Comparison of ENCODE assay signal across 18 cellular contexts in the genomic region with DNA sequence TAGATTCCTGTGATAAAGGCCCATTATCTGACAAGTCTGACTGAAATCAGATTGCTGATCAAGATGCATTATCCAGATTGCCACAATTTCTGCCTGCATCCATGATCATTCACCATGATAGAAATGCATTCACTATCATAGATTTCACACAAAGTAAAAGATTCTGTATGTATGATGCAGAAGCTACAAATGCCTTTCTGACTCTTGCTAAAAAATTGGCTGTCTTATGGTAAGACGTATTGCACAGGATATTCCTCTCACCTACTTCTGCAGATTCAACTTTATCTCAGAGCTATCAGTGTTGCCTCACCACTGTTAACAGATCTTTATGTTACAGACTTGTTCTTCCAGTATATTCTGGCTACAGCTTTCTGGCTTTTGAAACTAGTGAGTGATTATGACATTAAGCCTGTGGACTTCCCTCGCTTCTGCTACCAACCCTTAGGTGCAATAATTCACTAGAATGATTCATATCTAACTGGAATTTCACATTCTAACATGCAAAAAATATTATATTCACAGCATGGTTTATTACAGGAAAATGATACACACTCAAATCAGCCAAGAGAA.
"Had no signal": no experiment of that assay in that cellular context is flagged by ENCODE, and none has a peak within 500 bp of the region (broad histone marks: within the 10 kb centered on the region; RNA-seq: fewer than 3 reads in every experiment).

No MANE protein-coding gene starts in this region.

- H3K4me1 ChIP-seq: left lung, upper lobe of left lung had no signal

- H3K9me3 Mint-ChIP-seq: activated naive CD4-positive, alpha-beta T cell treated with anti-CD3 and anti-CD28 coated beads, Interleukin-2, amount 50 U/mL, for 24 hours had no signal

- H3K9me3 ChIP-seq: left lung had no signal

- H3K4me3 ChIP-seq: left lung, skin epidermis, upper lobe of left lung had no signal

- H3K4me1 Mint-ChIP-seq: activated CD4-positive, alpha-beta memory T cell treated with anti-CD3 and anti-CD28 coated beads, Interleukin-2, amount 10 ng/mL, durations not matched to agents 7 days and 5 days; activated naive CD4-positive, alpha-beta T cell treated with anti-CD3 and anti-CD28 coated beads, Interleukin-2, amount 50 U/mL, for 24 hours; natural killer cell; T-helper 17 cell had no signal

- H3K36me3 ChIP-seq: left lung, upper lobe of left lung had no signal

- H3K36me3 Mint-ChIP-seq: activated naive CD4-positive, alpha-beta T cell treated with anti-CD3 and anti-CD28 coated beads, Interleukin-2, amount 50 U/mL, for 24 hours; brain; natural killer cell had no signal

- H3K27me3 ChIP-seq: left lung, upper lobe of left lung had no signal

- DNase-seq: activated CD4-positive, alpha-beta memory T cell treated with anti-CD3 and anti-CD28 coated beads, Interleukin-2, amount 10 ng/mL, durations not matched to agents 7 days and 5 days; activated CD4-positive, alpha-beta T cell treated with anti-CD3 and anti-CD28 coated beads for 4 hours; activated effector memory CD4-positive, alpha-beta T cell treated with anti-CD3 and anti-CD28 coated beads, Interleukin-2, amount 50 U/mL, for 16 hours; activated T-cell treated with anti-CD3 and anti-CD28 coated beads, Interleukin-2, amount 50 U/mL, for 48 hours; amygdala; effector CD8-positive, alpha-beta T cell; hippocampal formation; left lung; natural killer cell; occipital lobe; stimulated activated CD4-positive, alpha-beta T cell treated with anti-CD3 and anti-CD28 coated beads, Interleukin-4, amount 100 ng/mL, for 4 hours; stimulated activated CD8-positive, alpha-beta memory T cell treated with anti-CD3 and anti-CD28 coated beads, Interleukin-4, amount 100 ng/mL, for 48 hours; stimulated activated naive CD4-positive, alpha-beta T cell treated with Interleukin-2 at 50 U/mL for 16 hours; T-helper 17 cell; upper lobe of left lung had no signal

- H3K27ac ChIP-seq: left lung, skin epidermis, upper lobe of left lung had no signal

- H3K4me3 Mint-ChIP-seq: activated CD4-positive, alpha-beta memory T cell treated with anti-CD3 and anti-CD28 coated beads, Interleukin-2, amount 10 ng/mL, durations not matched to agents 7 days and 5 days; activated naive CD4-positive, alpha-beta T cell treated with anti-CD3 and anti-CD28 coated beads, Interleukin-2, amount 50 U/mL, for 24 hours; brain; natural killer cell; T-helper 17 cell had no signal

- H3K27me3 Mint-ChIP-seq: activated CD4-positive, alpha-beta memory T cell treated with anti-CD3 and anti-CD28 coated beads, Interleukin-2, amount 10 ng/mL, durations not matched to agents 7 days and 5 days; activated naive CD4-positive, alpha-beta T cell treated with anti-CD3 and anti-CD28 coated beads, Interleukin-2, amount 50 U/mL, for 24 hours; brain; T-helper 17 cell had no signal

- H3K27ac Mint-ChIP-seq: activated CD4-positive, alpha-beta memory T cell treated with anti-CD3 and anti-CD28 coated beads, Interleukin-2, amount 10 ng/mL, durations not matched to agents 7 days and 5 days; activated naive CD4-positive, alpha-beta T cell treated with anti-CD3 and anti-CD28 coated beads, Interleukin-2, amount 50 U/mL, for 24 hours; natural killer cell; T-helper 17 cell had no signal
